In genomic region chr1:33414879-33415278, GRCh38 we compare ENCODE assay signal across 16 cellular contexts. TPM values are rescaled to one million over a fixed set of nuclear protein-coding genes. Genes with fewer than 3 reads are reported as not detected.
A peak's percentile ranks its signal among the peaks of the same experiment; 100 is the strongest.
DNase-seq lines count a peak whose midpoint lies in the region; ATAC-seq and TF ChIP-seq lines count a peak whose summit lies in the region.
"Had no signal": no experiment of that assay in that cellular context is flagged by ENCODE, and none has a peak within 500 bp of the region (broad histone marks: within the 10 kb centered on the region; RNA-seq: fewer than 3 reads in every experiment).

No MANE protein-coding gene starts in this region.

- H3K36me3 ChIP-seq in heart left ventricle (no peaks in the 10 kb centered on the region), adipocyte (ENCODE audit: control insufficient read depth, insufficient read depth, low read length, severe bottlenecking) (peaks cover 7% of the 10 kb centered on the region)
- H3K36me3 ChIP-seq: HAP-1 had no signal

- H3K27ac ChIP-seq in heart left ventricle = peak overlapping the region in 6 of 12 donors; percentile 6 to 56 (median 35)

- peaks cover 2% of the 10 kb centered on the region for H3K27me3 Mint-ChIP-seq in nephron progenitor cell (ENCODE audit: low read depth, poor library complexity)
- peaks cover 12% of the 10 kb centered on the region for H3K27me3 Mint-ChIP-seq in activated CD4-positive, alpha-beta memory T cell treated with anti-CD3 and anti-CD28 coated beads for 36 hours

- peak overlapping the region; percentile 64 for H3K27ac Mint-ChIP-seq in nephron progenitor cell
- no peak overlapping the region for H3K27ac Mint-ChIP-seq in activated CD4-positive, alpha-beta memory T cell treated with anti-CD3 and anti-CD28 coated beads for 36 hours
- H3K27ac Mint-ChIP-seq: CD4-positive, alpha-beta memory T cell; HFFc6 had no signal

- TF ChIP-seq CTCF in heart left ventricle (IDR thresholded peaks at IDR 0.05) (no peak), nephron progenitor cell (IDR thresholded peaks at IDR 0.05) (no peak)

- TF ChIP-seq POLR2A in heart left ventricle (IDR thresholded peaks at IDR 0.05) = no peak

- ATAC-seq in heart left ventricle = peak; percentile 28 to 74 (median 56)
- ATAC-seq in left cardiac atrium = no peak

- no peak overlapping the region for H3K4me3 ChIP-seq in heart left ventricle
- peak overlapping the region; percentile 27 for H3K4me3 ChIP-seq in adipocyte (ENCODE audit: low read length)
- H3K4me3 ChIP-seq: HAP-1 had no signal

- H3K9ac ChIP-seq in adipocyte (ENCODE audit: low read length) = no peak overlapping the region

- peaks cover 24% of the 10 kb centered on the region for H3K4me1 Mint-ChIP-seq in nephron progenitor cell
- H3K4me1 Mint-ChIP-seq in activated CD4-positive, alpha-beta memory T cell treated with anti-CD3 and anti-CD28 coated beads for 36 hours (ENCODE audit: low read depth) = no peaks in the 10 kb centered on the region
- H3K4me1 Mint-ChIP-seq: CD4-positive, alpha-beta memory T cell had no signal

- H3K27me3 ChIP-seq in heart left ventricle (no peaks in the 10 kb centered on the region), adipocyte (replicated peaks; ENCODE audit: control insufficient read depth, insufficient read depth, low read length) (no peaks in the 10 kb centered on the region)

- H3K9me3 ChIP-seq in heart left ventricle (peaks cover 0 to 40% (median 9%) of the 10 kb centered on the region in 12 donors), adipocyte (ENCODE audit: control insufficient read depth, low read length) (peaks cover 37% of the 10 kb centered on the region)

- POLR2A ChIA-PET in activated CD4-positive, alpha-beta memory T cell treated with anti-CD3 and anti-CD28 coated beads for 36 hours (lab: Charles Lee) = no interaction called here

- WGBS in heart left ventricle, 4 donors = 44 to 54% (median 50%) methylated on average over 5 of the region's 5 CpGs

- peaks cover 0 to 26% (median 10%) of the 10 kb centered on the region in 12 donors for H3K4me1 ChIP-seq in heart left ventricle
- H3K4me1 ChIP-seq in adipocyte (ENCODE audit: control insufficient read depth, insufficient read depth, low read length) = peaks cover 11% of the 10 kb centered on the region

- H3K4me3 Mint-ChIP-seq in nephron progenitor cell = no peak overlapping the region
- no peak overlapping the region for H3K4me3 Mint-ChIP-seq in activated CD4-positive, alpha-beta memory T cell treated with anti-CD3 and anti-CD28 coated beads for 36 hours
- H3K4me3 Mint-ChIP-seq: CD4-positive, alpha-beta memory T cell; HFFc6 had no signal

- intact Hi-C loops in heart left ventricle (cut with DNase I) = no loop called here
- intact Hi-C loops in left cardiac atrium (cut with DNase I) = no loop called here
- intact Hi-C loops in activated CD4-positive, alpha-beta memory T cell treated with anti-CD3 and anti-CD28 coated beads for 36 hours (cut with micrococcal nuclease) = no loop called here

- peaks cover 92% of the 10 kb centered on the region for H3K36me3 Mint-ChIP-seq in nephron progenitor cell (ENCODE audit: low read depth)
- peaks cover 5% of the 10 kb centered on the region for H3K36me3 Mint-ChIP-seq in activated CD4-positive, alpha-beta memory T cell treated with anti-CD3 and anti-CD28 coated beads for 36 hours

- DNase-seq in heart left ventricle = no peak
- no peak for DNase-seq in left cardiac atrium
- DNase-seq in adipocyte (ENCODE audit: low read depth) = no peak
- no peak for DNase-seq in nephron progenitor cell
- no peak for DNase-seq in activated CD4-positive, alpha-beta memory T cell treated with anti-CD3 and anti-CD28 coated beads for 36 hours
- no peak for DNase-seq in T-helper 9 cell
- DNase-seq: C1 segment of cervical spinal cord; Calu3; CD4-positive, alpha-beta memory T cell; COR-L47; DMS53; DMS79 treated with DMSO at 0.1 percent for 48 hours; GF-D8; GOT3; HFFc6 had no signal

- CTCF ChIA-PET in activated CD4-positive, alpha-beta memory T cell treated with anti-CD3 and anti-CD28 coated beads for 36 hours (lab: Charles Lee) = no interaction called here

- peaks cover 71% of the 10 kb centered on the region for H3K9me3 Mint-ChIP-seq in nephron progenitor cell
- H3K9me3 Mint-ChIP-seq in activated CD4-positive, alpha-beta memory T cell treated with anti-CD3 and anti-CD28 coated beads for 36 hours = peaks cover 16% of the 10 kb centered on the region

RNA-seq across cellular contexts. Expression of gene PHC2, which starts 16.0 kb away (rescaled TPM):
- total RNA-seq in heart left ventricle (100 to 1,000 TPM in 4 of 9 donors, 10 to 100 TPM in 5; 86.5 to 194 (median 99.4) TPM), left cardiac atrium (100 to 1,000 TPM in 1 of 2 donors, 10 to 100 TPM in 1; 75.0 to 139 TPM)
- polyA plus RNA-seq in heart left ventricle = 100 to 1,000 TPM in 1 of 2 donors, 10 to 100 TPM in 1; 79.7 to 118 TPM
- 10 to 100 TPM; 21.4 to 22.5 TPM for total RNA-seq in activated CD4-positive, alpha-beta memory T cell treated with anti-CD3 and anti-CD28 coated beads for 36 hours

RNA-seq across cellular contexts. Expression of gene ZSCAN20, which starts 57.6 kb away (rescaled TPM):
- total RNA-seq in heart left ventricle (1 to 10 TPM; 3.3 to 8.8 (median 6.4) TPM), left cardiac atrium (1 to 10 TPM; 4.4 to 5.2 TPM)
- 1 to 10 TPM; 1.4 to 2.8 TPM for polyA plus RNA-seq in heart left ventricle
- total RNA-seq in activated CD4-positive, alpha-beta memory T cell treated with anti-CD3 and anti-CD28 coated beads for 36 hours = 1 to 10 TPM; 3.8 to 4.1 TPM

Comparison
In these comparisons a context has a peak if more than half of its experiments do, and no peak if none do; other contexts are left out.
1. ATAC-seq: peak in heart left ventricle (4 of 4); none in left cardiac atrium (0 of 2).